In genomic region chr7:106111671-106112117, GRCh38 we compare ENCODE assay signal across 1 cellular context.
TF ChIP-seq lines count a peak whose summit lies in the region.

No MANE protein-coding gene starts in this region.

TF ChIP-seq in GM12878, 131 proteins besides CTCF, POLR2A, EP300 and RAD21 (continued from another document):
- TF ChIP-seq CEBPZ (IDR thresholded peaks at IDR 0.05; ENCODE audit: low read depth, low read length), result no peak
- TF ChIP-seq RAD51 (IDR thresholded peaks at IDR 0.05), result no peak
- no peak for TF ChIP-seq ASH2L (IDR thresholded peaks at IDR 0.05; ENCODE audit: borderline replicate concordance, low read depth)
- TF ChIP-seq ATF3 (IDR thresholded peaks at IDR 0.05; ENCODE audit: borderline replicate concordance, extremely low read depth, low read depth, low read length), result no peak
- TF ChIP-seq ETV6 (conservative IDR thresholded peaks at IDR 0.05 in 1 of 2, IDR thresholded peaks at IDR 0.05 in 1 of 2; ENCODE audit: borderline replicate concordance in 1 of 2, low read depth in 1 of 2), result peak in 1 of 2 experiments; percentile 59; a peak in 1 of 4 replicates
- peak; percentile 73; the same call in 1 of the 2 replicates for TF ChIP-seq CHD1 (IDR thresholded peaks at IDR 0.05; ENCODE audit: low read depth, low read length)
- TF ChIP-seq YY1 (IDR thresholded peaks at IDR 0.05; ENCODE audit: low read depth, low read length), result 0 out of 2 replicates have a peak, but pooled peaks have one; percentile 20
- TF ChIP-seq PBX3 (IDR thresholded peaks at IDR 0.05; ENCODE audit: insufficient replicate concordance, low read depth, low read length), result no peak
- TF ChIP-seq SP1 (IDR thresholded peaks at IDR 0.05; ENCODE audit: low read depth, low read length), result no peak
- TF ChIP-seq SPI1 (IDR thresholded peaks at IDR 0.05; ENCODE audit: borderline replicate concordance, insufficient read depth, low read depth, low read length), result no peak
- 0 out of 2 replicates have a peak, but pooled peaks have one; percentile 52 for TF ChIP-seq CREB1 (IDR thresholded peaks at IDR 0.05; ENCODE audit: low read depth)
- no peak for TF ChIP-seq TARDBP (IDR thresholded peaks at IDR 0.05; ENCODE audit: borderline replicate concordance)
- TF ChIP-seq LARP7 (IDR thresholded peaks at IDR 0.05), result peak; percentile 98
- no peak for TF ChIP-seq NBN (IDR thresholded peaks at IDR 0.05)
- TF ChIP-seq BHLHE40 (IDR thresholded peaks at IDR 0.05; ENCODE audit: borderline replicate concordance in 1 of 2, low read depth in 2 of 2, low read length in 1 of 2), result peak; percentile 55 to 85; a peak in 2 of 4 replicates
- no peak for TF ChIP-seq FOS (IDR thresholded peaks at IDR 0.05; ENCODE audit: borderline replicate concordance, extremely low read depth, insufficient read length)
- no peak for TF ChIP-seq POU2F2 (IDR thresholded peaks at IDR 0.05; ENCODE audit: borderline replicate concordance, low read depth, low read length)
- TF ChIP-seq ATF2 (IDR thresholded peaks at IDR 0.05; ENCODE audit: low read length), result no peak; the same call in 1 of the 2 replicates
- no peak for TF ChIP-seq FOXK2 (IDR thresholded peaks at IDR 0.05)
- no peak for TF ChIP-seq IRF3 (IDR thresholded peaks at IDR 0.05)
- 0 out of 2 replicates have a peak, but pooled peaks have one; percentile 5 for TF ChIP-seq FOXM1 (IDR thresholded peaks at IDR 0.05; ENCODE audit: low read depth, low read length)
- no peak for TF ChIP-seq NFYA (IDR thresholded peaks at IDR 0.05; ENCODE audit: borderline replicate concordance, low read depth, low read length)
- peak; percentile 99 for TF ChIP-seq EED (IDR thresholded peaks at IDR 0.05; ENCODE audit: low read depth)
- no peak for TF ChIP-seq POLR2AphosphoS5 (IDR thresholded peaks at IDR 0.05; ENCODE audit: low read length)
- no peak for TF ChIP-seq TCF3 (IDR thresholded peaks at IDR 0.05; ENCODE audit: borderline replicate concordance, insufficient read depth, low read depth, low read length)
- no peak for TF ChIP-seq CHD4 (IDR thresholded peaks at IDR 0.05)
- TF ChIP-seq CHD2 (IDR thresholded peaks at IDR 0.05; ENCODE audit: borderline replicate concordance, low read depth, low read length), result no peak; the same call in 1 of the 2 replicates
- no peak for TF ChIP-seq ZNF592 (IDR thresholded peaks at IDR 0.05)
- no peak for TF ChIP-seq NFXL1 (IDR thresholded peaks at IDR 0.05; ENCODE audit: borderline replicate concordance)
- TF ChIP-seq NFIC (IDR thresholded peaks at IDR 0.05; ENCODE audit: low read depth, low read length), result peak; percentile 74
- TF ChIP-seq CBFB (IDR thresholded peaks at IDR 0.05; ENCODE audit: low read depth), result peak; percentile 87
- TF ChIP-seq SUPT20H (IDR thresholded peaks at IDR 0.05; ENCODE audit: borderline replicate concordance, control insufficient read depth, low read depth, low read length), result no peak
TF ChIP-seq in GM12878: peak in this region for 44.
